10 cellular contexts compared by ENCODE assay signal in genomic region chr18:77107218-77107815, GRCh38. TPM values are rescaled to one million over a fixed set of nuclear protein-coding genes. Genes with fewer than 3 reads are reported as not detected.
DNase-seq lines count a peak whose midpoint lies in the region; ATAC-seq, FAIRE-seq and TF ChIP-seq lines count a peak whose summit lies in the region.
"Had no signal": no experiment of that assay in that cellular context is flagged by ENCODE, and none has a peak within 500 bp of the region (broad histone marks: within the 10 kb centered on the region; RNA-seq: fewer than 3 reads in every experiment).

No MANE protein-coding gene starts in this region.

- peaks cover 8 to 86% (median 57%) of the 10 kb centered on the region in 11 experiments; a peak in 17 of 22 replicates for H4K20me1 ChIP-seq in BLaER1 treated with 17β-estradiol and CSF1 and Interleukin-3, amounts not matched to agents 10 nM and 100 nM
- no peaks in the 10 kb centered on the region for H4K20me1 ChIP-seq in fibroblast of lung (ENCODE audit: control insufficient read depth, extremely low read depth, insufficient read depth, low read length)

- peak overlapping the region; percentile 64 to 97 (median 85) for H3K4me2 ChIP-seq in BLaER1 treated with 17β-estradiol and CSF1 and Interleukin-3, amounts not matched to agents 10 nM and 100 nM
- peak overlapping the region; percentile 76 for H3K4me2 ChIP-seq in fibroblast of lung (ENCODE audit: extremely low read depth, insufficient read depth, low read length)

- DNase-seq in Peyer's patch: no peak
- peak; percentile 24 for DNase-seq in fibroblast of lung (ENCODE audit: low read depth in 2 of 2)
- DNase-seq in pancreas: peak in 1 of 6 donors; percentile 40
- DNase-seq in DMS53 treated with DMSO at 0.1 percent for 48 hours (lab: John Stamatoyannopoulos, UW; ENCODE audit: unreplicated experiment): no peak
- no peak for DNase-seq in NCI-H526 (lab: John Stamatoyannopoulos, UW)
- DNase-seq: foreskin keratinocyte, NCI-H510A had no signal

- H2AFZ ChIP-seq in fibroblast of lung (ENCODE audit: low read length): no peak overlapping the region

- ATAC-seq in pancreas (peak; percentile 39 to 70 (median 51)), HG02571 (IDR thresholded peaks at IDR 0.05; ENCODE audit: unreplicated experiment) (no peak), HG02970 (IDR thresholded peaks at IDR 0.05; ENCODE audit: low FRiP score, unreplicated experiment) (no peak)
- ATAC-seq: foreskin keratinocyte had no signal

- intact Hi-C loops in pancreas (cut with DNase I): no loop called here

- peaks cover 0 to 5% (median 0%) of the 10 kb centered on the region in 11 experiments; a peak in 1 of 22 replicates for H3K9me3 ChIP-seq in BLaER1 treated with 17β-estradiol and CSF1 and Interleukin-3, amounts not matched to agents 10 nM and 100 nM (replicated peaks in 1 of 11)
- no peaks in the 10 kb centered on the region for H3K9me3 ChIP-seq in Peyer's patch
- no peaks in the 10 kb centered on the region for H3K9me3 ChIP-seq in fibroblast of lung (ENCODE audit: control insufficient read depth, insufficient read depth, low read depth, low read length)
- H3K9me3 ChIP-seq in pancreas: no peaks in the 10 kb centered on the region

- whole genome bisulfite sequencing in pancreas, 2 donors: 58 to 67% methylated on average over 6 of the region's 6 CpGs

- TF ChIP-seq POLR2A in Peyer's patch (IDR thresholded peaks at IDR 0.05): no peak

- H3K4me1 ChIP-seq in BLaER1 treated with 17β-estradiol and CSF1 and Interleukin-3, amounts not matched to agents 10 nM and 100 nM: peaks cover 73 to 100% (median 100%) of the 10 kb centered on the region in 10 experiments
- H3K4me1 ChIP-seq in Peyer's patch (peaks cover 0 to 55% (median 18%) of the 10 kb centered on the region in 4 donors), fibroblast of lung (ENCODE audit: control insufficient read depth, extremely low read depth, insufficient read depth, low read length) (peaks cover 27% of the 10 kb centered on the region), pancreas (peaks cover 0 to 11% (median 0%) of the 10 kb centered on the region in 3 donors)

- H3K79me2 ChIP-seq in fibroblast of lung (ENCODE audit: control insufficient read depth, insufficient read depth, low read length): no peaks in the 10 kb centered on the region

- H3K9ac ChIP-seq in BLaER1 treated with 17β-estradiol and CSF1 and Interleukin-3, amounts not matched to agents 10 nM and 100 nM: peak overlapping the region; percentile 24 to 54 (median 45); a peak in 19 of 22 replicates
- no peak overlapping the region for H3K9ac ChIP-seq in fibroblast of lung (ENCODE audit: insufficient read depth, low read length)

- FAIRE-seq in pancreas (lab: Jason Lieb, UNC): no peak

- 0 out of 20 replicates have a peak overlapping the region, but pooled peaks of 1 of the 10 experiments have one; percentile 6 for H3K4me3 ChIP-seq in BLaER1 treated with 17β-estradiol and CSF1 and Interleukin-3, amounts not matched to agents 10 nM and 100 nM
- H3K4me3 ChIP-seq in Peyer's patch (no peak overlapping the region), fibroblast of lung (replicated peaks in 1 of 4; ENCODE audit: control extremely low read depth in 1 of 4, insufficient read depth in 1 of 4, low read depth in 3 of 4, low read length in 4 of 4) (no peak overlapping the region), pancreas (no peak overlapping the region)

- peak overlapping the region; percentile 41 to 90 (median 67); a peak in 21 of 22 replicates for H3K27ac ChIP-seq in BLaER1 treated with 17β-estradiol and CSF1 and Interleukin-3, amounts not matched to agents 10 nM and 100 nM
- peak overlapping the region; percentile 54 to 76 (median 68) for H3K27ac ChIP-seq in Peyer's patch
- H3K27ac ChIP-seq in fibroblast of lung (ENCODE audit: insufficient read depth, low read length): peak overlapping the region; percentile 50
- peak overlapping the region in 2 of 4 donors; percentile 36 to 67 for H3K27ac ChIP-seq in pancreas
- H3K27ac ChIP-seq: foreskin keratinocyte had no signal

- TF ChIP-seq CTCF in Peyer's patch (IDR thresholded peaks at IDR 0.05): no peak
- TF ChIP-seq CTCF in fibroblast of lung (conservative IDR thresholded peaks at IDR 0.05 in 1 of 2, IDR thresholded peaks at IDR 0.05 in 1 of 2; ENCODE audit: low read depth in 1 of 2, low read length in 2 of 2): no peak
- TF ChIP-seq CTCF in pancreas (IDR thresholded peaks at IDR 0.05): no peak

- peaks cover 49 to 90% (median 77%) of the 10 kb centered on the region in 11 experiments for H3K36me3 ChIP-seq in BLaER1 treated with 17β-estradiol and CSF1 and Interleukin-3, amounts not matched to agents 10 nM and 100 nM
- H3K36me3 ChIP-seq in Peyer's patch (peaks cover 0 to 15% (median 0%) of the 10 kb centered on the region in 3 donors), fibroblast of lung (ENCODE audit: control insufficient read depth, insufficient read depth, low read length) (no peaks in the 10 kb centered on the region), pancreas (no peaks in the 10 kb centered on the region)

- no peaks in the 10 kb centered on the region for H3K27me3 ChIP-seq in BLaER1 treated with 17β-estradiol and CSF1 and Interleukin-3, amounts not matched to agents 10 nM and 100 nM
- no peaks in the 10 kb centered on the region for H3K27me3 ChIP-seq in Peyer's patch
- H3K27me3 ChIP-seq in fibroblast of lung (ENCODE audit: control insufficient read depth, insufficient read depth, low read length): no peaks in the 10 kb centered on the region
- H3K27me3 ChIP-seq in pancreas: no peaks in the 10 kb centered on the region
- H3K27me3 ChIP-seq: foreskin keratinocyte had no signal

RNA-seq across cellular contexts. Expression of gene MBP, which starts 25.3 kb away (rescaled TPM):
- total RNA-seq in Peyer's patch (10 to 100 TPM; 40.9 to 67.7 (median 51.8) TPM), fibroblast of lung (3.6 and 7.2 TPM in 2 replicates), pancreas (10 to 100 TPM; 20.2 to 33.5 (median 21.4) TPM)
- polyA plus RNA-seq in fibroblast of lung (2.3 and 2.4 TPM in 2 replicates), pancreas (10 to 100 TPM in 1 of 2 donors, 1 to 10 TPM in 1; 6.3 to 14.3 TPM)
- 1.9 and 2.0 TPM in 2 replicates for polyA plus RNA-seq in fibroblast of lung (2012)
- polyA minus RNA-seq in fibroblast of lung (ENCODE audit: low replicate concordance): 2.6 and 3.3 TPM in 2 replicates

Comparison
In these comparisons a context has a peak if more than half of its experiments do, and no peak if none do; other contexts are left out.
1. DNase-seq: peak in fibroblast of lung (2 of 2); none in Peyer's patch (0 of 3), DMS53 treated with DMSO at 0.1 percent for 48 hours (single experiment) and NCI-H526 (0 of 2).
2. ATAC-seq: peak in pancreas (4 of 4); none in HG02571 (single experiment) and HG02970 (single experiment).